24 cellular contexts compared by ENCODE assay signal in genomic region chr14:20719777-20720176, GRCh38. TPM values are rescaled to one million over a fixed set of nuclear protein-coding genes. Genes with fewer than 3 reads are reported as not detected.
A peak's percentile ranks its signal among the peaks of the same experiment; 100 is the strongest.
DNase-seq lines count a peak whose midpoint lies in the region; ATAC-seq and TF ChIP-seq lines count a peak whose summit lies in the region.
"Had no signal": no experiment of that assay in that cellular context is flagged by ENCODE, and none has a peak within 500 bp of the region (broad histone marks: within the 10 kb centered on the region; RNA-seq: fewer than 3 reads in every experiment).

No MANE protein-coding gene starts in this region.

- no peak overlapping the region for H3K4me3 Mint-ChIP-seq in dendritic cell treated with granulocyte-macrophage colony-stimulating factor and Interleukin-4, amounts not matched to agents 40 ng/mL and 50 ng/mL, for 4 days
- no peak overlapping the region for H3K4me3 Mint-ChIP-seq in mesothelial cell of epicardium
- no peak overlapping the region for H3K4me3 Mint-ChIP-seq in activated CD8-positive, alpha-beta T cell treated with anti-CD3 and anti-CD28 coated beads, Interleukin-2, amount 10 ng/mL, durations not matched to agents 7 days and 5 days
- no peak overlapping the region for H3K4me3 Mint-ChIP-seq in activated T-helper 2 cell treated with anti-CD3 and anti-CD28 coated beads, Interferon-gamma antibody, Interleukin-2, Interleukin-4, amounts not matched to agents 10 μg/mL and 5 μg/mL and 100 μg/mL, durations not matched to agents 14 hours and 24 hours and 36 hours (ENCODE audit: low read depth)
- H3K4me3 Mint-ChIP-seq: activated naive CD4-positive, alpha-beta T cell treated with anti-CD3 and anti-CD28 coated beads for 36 hours; stimulated activated effector memory CD8-positive, alpha-beta T cell treated with anti-CD3 and anti-CD28 coated beads, Interleukin-12 subunit alpha, Interleukin-12 subunit beta, amount 100 ng/mL, for 72 hours; T-helper 1 cell treated with Interleukin-12 subunit alpha and Interleukin-12 subunit beta and Interleukin-4 antibody, amounts not matched to agents 30 μg/mL and 1 μg/mL, for 36 hours had no signal

- 32 to 44% methylated on average over 4 of the region's 4 CpGs for WGBS in transverse colon (ENCODE audit: low coverage in 1 of 2), 2 donors

- intact Hi-C loops in dendritic cell treated with granulocyte-macrophage colony-stimulating factor and Interleukin-4, amounts not matched to agents 40 ng/mL and 50 ng/mL, for 4 days (cut with micrococcal nuclease) = loop anchor here (5.0 kb wide), 1 partner anchor 63 kb away; the partner anchor contains the start of gene RNASE6
- intact Hi-C loops in transverse colon (cut with DNase I; ENCODE audit: low total_unique reads) = no loop called here
- intact Hi-C loops in activated T-helper 2 cell treated with anti-CD3 and anti-CD28 coated beads, Interferon-gamma antibody, Interleukin-2, Interleukin-4, amounts not matched to agents 10 μg/mL and 5 μg/mL and 100 μg/mL, durations not matched to agents 14 hours and 24 hours and 36 hours (cut with micrococcal nuclease) = no loop called here

- H3K4me1 Mint-ChIP-seq in dendritic cell treated with granulocyte-macrophage colony-stimulating factor and Interleukin-4, amounts not matched to agents 40 ng/mL and 50 ng/mL, for 4 days (ENCODE audit: low read depth) = peaks cover 70% of the 10 kb centered on the region
- H3K4me1 Mint-ChIP-seq in mesothelial cell of epicardium = peaks cover 8% of the 10 kb centered on the region
- no peaks in the 10 kb centered on the region for H3K4me1 Mint-ChIP-seq in activated CD8-positive, alpha-beta T cell treated with anti-CD3 and anti-CD28 coated beads, Interleukin-2, amount 10 ng/mL, durations not matched to agents 7 days and 5 days (ENCODE audit: low read depth)
- peaks cover 7% of the 10 kb centered on the region for H3K4me1 Mint-ChIP-seq in activated T-helper 2 cell treated with anti-CD3 and anti-CD28 coated beads, Interferon-gamma antibody, Interleukin-2, Interleukin-4, amounts not matched to agents 10 μg/mL and 5 μg/mL and 100 μg/mL, durations not matched to agents 14 hours and 24 hours and 36 hours (ENCODE audit: low read depth)

- peaks cover 0 to 21% (median 4%) of the 10 kb centered on the region in 4 donors for H3K4me1 ChIP-seq in transverse colon
- H3K4me1 ChIP-seq: SJSA1 had no signal

- no peaks in the 10 kb centered on the region for H3K9me3 ChIP-seq in transverse colon
- H3K9me3 ChIP-seq: SJSA1 had no signal

- peak overlapping the region in 1 of 4 donors; percentile 11 for H3K4me3 ChIP-seq in transverse colon
- H3K4me3 ChIP-seq: SJSA1 had no signal

- CTCF ChIA-PET in activated CD8-positive, alpha-beta T cell treated with anti-CD3 and anti-CD28 coated beads, Interleukin-2, amount 10 ng/mL, durations not matched to agents 7 days and 5 days (lab: Charles Lee) = interaction anchor here (0.7 kb wide), 1 partner anchor 27 kb away, joined by 3 read pairs; no protein-coding TSS in a partner anchor

- no peaks in the 10 kb centered on the region for H3K36me3 ChIP-seq in transverse colon
- H3K36me3 ChIP-seq: SJSA1 had no signal

- H3K27ac Mint-ChIP-seq in dendritic cell treated with granulocyte-macrophage colony-stimulating factor and Interleukin-4, amounts not matched to agents 40 ng/mL and 50 ng/mL, for 4 days = peak overlapping the region; percentile 79
- peak overlapping the region; percentile 40 for H3K27ac Mint-ChIP-seq in mesothelial cell of epicardium
- H3K27ac Mint-ChIP-seq in activated CD8-positive, alpha-beta T cell treated with anti-CD3 and anti-CD28 coated beads, Interleukin-2, amount 10 ng/mL, durations not matched to agents 7 days and 5 days = no peak overlapping the region
- no peak overlapping the region for H3K27ac Mint-ChIP-seq in activated T-helper 2 cell treated with anti-CD3 and anti-CD28 coated beads, Interferon-gamma antibody, Interleukin-2, Interleukin-4, amounts not matched to agents 10 μg/mL and 5 μg/mL and 100 μg/mL, durations not matched to agents 14 hours and 24 hours and 36 hours
- H3K27ac Mint-ChIP-seq: activated naive CD4-positive, alpha-beta T cell treated with anti-CD3 and anti-CD28 coated beads for 36 hours; stimulated activated effector memory CD8-positive, alpha-beta T cell treated with anti-CD3 and anti-CD28 coated beads, Interleukin-12 subunit alpha, Interleukin-12 subunit beta, amount 100 ng/mL, for 72 hours; T-helper 1 cell treated with Interleukin-12 subunit alpha and Interleukin-12 subunit beta and Interleukin-4 antibody, amounts not matched to agents 30 μg/mL and 1 μg/mL, for 36 hours had no signal

- peaks cover 14% of the 10 kb centered on the region for H3K27me3 Mint-ChIP-seq in dendritic cell treated with granulocyte-macrophage colony-stimulating factor and Interleukin-4, amounts not matched to agents 40 ng/mL and 50 ng/mL, for 4 days
- H3K27me3 Mint-ChIP-seq in mesothelial cell of epicardium (ENCODE audit: low read depth) = peaks cover 8% of the 10 kb centered on the region
- peaks cover 17% of the 10 kb centered on the region for H3K27me3 Mint-ChIP-seq in activated CD8-positive, alpha-beta T cell treated with anti-CD3 and anti-CD28 coated beads, Interleukin-2, amount 10 ng/mL, durations not matched to agents 7 days and 5 days (ENCODE audit: low read depth)
- peaks cover 13% of the 10 kb centered on the region for H3K27me3 Mint-ChIP-seq in activated T-helper 2 cell treated with anti-CD3 and anti-CD28 coated beads, Interferon-gamma antibody, Interleukin-2, Interleukin-4, amounts not matched to agents 10 μg/mL and 5 μg/mL and 100 μg/mL, durations not matched to agents 14 hours and 24 hours and 36 hours (ENCODE audit: low read depth)

- POLR2A ChIA-PET in activated CD8-positive, alpha-beta T cell treated with anti-CD3 and anti-CD28 coated beads, Interleukin-2, amount 10 ng/mL, durations not matched to agents 7 days and 5 days (lab: Charles Lee) = no interaction called here

- in situ Hi-C loops in transverse colon (cut with MboI; ENCODE audit: low pct_ligation_motif_present in 1 of 4, low pct_unique_long_range_greater_than_20kb in 1 of 4, low sequenced_read_pairs in 3 of 4) = no loop called here

- no peaks in the 10 kb centered on the region for H3K36me3 Mint-ChIP-seq in dendritic cell treated with granulocyte-macrophage colony-stimulating factor and Interleukin-4, amounts not matched to agents 40 ng/mL and 50 ng/mL, for 4 days (ENCODE audit: low read depth)
- peaks cover 4% of the 10 kb centered on the region for H3K36me3 Mint-ChIP-seq in mesothelial cell of epicardium
- no peaks in the 10 kb centered on the region for H3K36me3 Mint-ChIP-seq in activated CD8-positive, alpha-beta T cell treated with anti-CD3 and anti-CD28 coated beads, Interleukin-2, amount 10 ng/mL, durations not matched to agents 7 days and 5 days (ENCODE audit: low read depth)
- no peaks in the 10 kb centered on the region for H3K36me3 Mint-ChIP-seq in activated T-helper 2 cell treated with anti-CD3 and anti-CD28 coated beads, Interferon-gamma antibody, Interleukin-2, Interleukin-4, amounts not matched to agents 10 μg/mL and 5 μg/mL and 100 μg/mL, durations not matched to agents 14 hours and 24 hours and 36 hours (ENCODE audit: low read depth)
- H3K36me3 Mint-ChIP-seq: stimulated activated effector memory CD8-positive, alpha-beta T cell treated with anti-CD3 and anti-CD28 coated beads, Interleukin-12 subunit alpha, Interleukin-12 subunit beta, amount 100 ng/mL, for 72 hours had no signal

- TF ChIP-seq EP300 in transverse colon (IDR thresholded peaks at IDR 0.05; ENCODE audit: low read depth) = no peak

- peaks cover 5% of the 10 kb centered on the region for H3K27me3 ChIP-seq in transverse colon

- H3K9me3 Mint-ChIP-seq in dendritic cell treated with granulocyte-macrophage colony-stimulating factor and Interleukin-4, amounts not matched to agents 40 ng/mL and 50 ng/mL, for 4 days = no peaks in the 10 kb centered on the region
- H3K9me3 Mint-ChIP-seq in mesothelial cell of epicardium = peaks cover 10% of the 10 kb centered on the region
- H3K9me3 Mint-ChIP-seq in activated CD8-positive, alpha-beta T cell treated with anti-CD3 and anti-CD28 coated beads, Interleukin-2, amount 10 ng/mL, durations not matched to agents 7 days and 5 days (ENCODE audit: insufficient read depth) = no peaks in the 10 kb centered on the region
- H3K9me3 Mint-ChIP-seq in activated T-helper 2 cell treated with anti-CD3 and anti-CD28 coated beads, Interferon-gamma antibody, Interleukin-2, Interleukin-4, amounts not matched to agents 10 μg/mL and 5 μg/mL and 100 μg/mL, durations not matched to agents 14 hours and 24 hours and 36 hours = no peaks in the 10 kb centered on the region
- H3K9me3 Mint-ChIP-seq: activated naive CD4-positive, alpha-beta T cell treated with anti-CD3 and anti-CD28 coated beads for 36 hours; stimulated activated effector memory CD8-positive, alpha-beta T cell treated with anti-CD3 and anti-CD28 coated beads, Interleukin-12 subunit alpha, Interleukin-12 subunit beta, amount 100 ng/mL, for 72 hours; T-helper 1 cell treated with Interleukin-12 subunit alpha and Interleukin-12 subunit beta and Interleukin-4 antibody, amounts not matched to agents 30 μg/mL and 1 μg/mL, for 36 hours had no signal

- DNase-seq in LoVo (ENCODE audit: low spot score) (peak; percentile 67), mesothelial cell of epicardium (ENCODE audit: low spot score in 2 of 2, unreplicated experiment in 2 of 2) (no peak), transverse colon (peak; percentile 34), DMS153 treated with DMSO at 0.1 percent for 48 hours (lab: John Stamatoyannopoulos, UW; ENCODE audit: unreplicated experiment) (no peak), GM03348 (ENCODE audit: low spot score) (no peak)
- DNase-seq in activated CD8-positive, alpha-beta T cell treated with anti-CD3 and anti-CD28 coated beads, Interleukin-2, amount 10 ng/mL, durations not matched to agents 7 days and 5 days = no peak
- DNase-seq in activated T-helper 2 cell treated with anti-CD3 and anti-CD28 coated beads, Interferon-gamma antibody, Interleukin-2, Interleukin-4, amounts not matched to agents 10 μg/mL and 5 μg/mL and 100 μg/mL, durations not matched to agents 14 hours and 24 hours and 36 hours (ENCODE audit: low spot score) = no peak
- DNase-seq: activated CD4-positive, alpha-beta T cell treated with anti-CD3 and anti-CD28 coated beads, Interleukin-2, amount 50 U/mL, for 48 hours; activated naive CD4-positive, alpha-beta T cell treated with anti-CD3 and anti-CD28 coated beads for 36 hours; anterior cingulate cortex; foreskin melanocyte; GDM1; NCI-H1417; NCI-H524 treated with DMSO at 0.1 percent for 48 hours; right cardiac atrium; trophoblast cell had no signal

- peak overlapping the region; percentile 66 to 81 (median 73) for H3K27ac ChIP-seq in transverse colon
- H3K27ac ChIP-seq: SJSA1 had no signal

- no peak for ATAC-seq in activated CD8-positive, alpha-beta T cell treated with anti-CD3 and anti-CD28 coated beads, Interleukin-2, amount 10 ng/mL, durations not matched to agents 7 days and 5 days
- ATAC-seq: right cardiac atrium; stimulated activated effector memory CD8-positive, alpha-beta T cell treated with anti-CD3 and anti-CD28 coated beads, Interleukin-12 subunit alpha, Interleukin-12 subunit beta, amount 100 ng/mL, for 72 hours had no signal

- TF ChIP-seq POLR2A in transverse colon (IDR thresholded peaks at IDR 0.05) = no peak

- TF ChIP-seq CTCF in mesothelial cell of epicardium (IDR thresholded peaks at IDR 0.05; ENCODE audit: unreplicated experiment) (no peak), transverse colon (IDR thresholded peaks at IDR 0.05) (no peak)

RNA-seq across cellular contexts. Expression of gene EDDM3A, which starts 25.9 kb away (rescaled TPM):
- total RNA-seq in mesothelial cell of epicardium (not detected in 3 replicates), transverse colon (not detected)
- total RNA-seq in activated CD8-positive, alpha-beta T cell treated with anti-CD3 and anti-CD28 coated beads, Interleukin-2, amount 10 ng/mL, durations not matched to agents 7 days and 5 days = not detected
- total RNA-seq in activated T-helper 2 cell treated with anti-CD3 and anti-CD28 coated beads, Interferon-gamma antibody, Interleukin-2, Interleukin-4, amounts not matched to agents 10 μg/mL and 5 μg/mL and 100 μg/mL, durations not matched to agents 14 hours and 24 hours and 36 hours = not detected in 2 replicates
- total RNA-seq: activated naive CD4-positive, alpha-beta T cell treated with anti-CD3 and anti-CD28 coated beads for 36 hours; H4; LHCN-M2; mononuclear cell; OCI-LY7; right cardiac atrium; SJSA1 had no signal

RNA-seq across cellular contexts. Expression of gene ANG, which starts 31.2 kb away (rescaled TPM):
- total RNA-seq in mesothelial cell of epicardium = 3.7 to 5.4 TPM (median 3.8 TPM) in 3 replicates
- 10 to 100 TPM; 10.5 to 37.1 (median 25.7) TPM for total RNA-seq in transverse colon
- total RNA-seq in activated CD8-positive, alpha-beta T cell treated with anti-CD3 and anti-CD28 coated beads, Interleukin-2, amount 10 ng/mL, durations not matched to agents 7 days and 5 days = 1 to 10 TPM; 1.1 to 1.4 TPM
- total RNA-seq in activated T-helper 2 cell treated with anti-CD3 and anti-CD28 coated beads, Interferon-gamma antibody, Interleukin-2, Interleukin-4, amounts not matched to agents 10 μg/mL and 5 μg/mL and 100 μg/mL, durations not matched to agents 14 hours and 24 hours and 36 hours = 0.68 and 0.92 TPM in 2 replicates
- total RNA-seq: OCI-LY7 had no signal

RNA-seq across cellular contexts. Expression of gene RNASE4, which starts 35.4 kb away (rescaled TPM):
- total RNA-seq in mesothelial cell of epicardium (4.6 to 6.2 TPM (median 5.3 TPM) in 3 replicates), transverse colon (10 to 100 TPM; 24.7 to 78.9 (median 76.5) TPM)
- 1 to 10 TPM in 1 of 2 experiments, under 1 TPM in 1; 0.63 to 1.6 TPM for total RNA-seq in activated CD8-positive, alpha-beta T cell treated with anti-CD3 and anti-CD28 coated beads, Interleukin-2, amount 10 ng/mL, durations not matched to agents 7 days and 5 days
- total RNA-seq in activated T-helper 2 cell treated with anti-CD3 and anti-CD28 coated beads, Interferon-gamma antibody, Interleukin-2, Interleukin-4, amounts not matched to agents 10 μg/mL and 5 μg/mL and 100 μg/mL, durations not matched to agents 14 hours and 24 hours and 36 hours = 0.73 and 1.1 TPM in 2 replicates
- total RNA-seq: OCI-LY7 had no signal

RNA-seq across cellular contexts. Expression of gene EDDM3B, which starts 48.4 kb away (rescaled TPM):
- total RNA-seq in mesothelial cell of epicardium = not detected in 3 replicates
- total RNA-seq in transverse colon = not detected
- total RNA-seq in activated CD8-positive, alpha-beta T cell treated with anti-CD3 and anti-CD28 coated beads, Interleukin-2, amount 10 ng/mL, durations not matched to agents 7 days and 5 days = not detected
- total RNA-seq in activated T-helper 2 cell treated with anti-CD3 and anti-CD28 coated beads, Interferon-gamma antibody, Interleukin-2, Interleukin-4, amounts not matched to agents 10 μg/mL and 5 μg/mL and 100 μg/mL, durations not matched to agents 14 hours and 24 hours and 36 hours = not detected in 2 replicates
- total RNA-seq: activated naive CD4-positive, alpha-beta T cell treated with anti-CD3 and anti-CD28 coated beads for 36 hours; H4; LHCN-M2; mononuclear cell; OCI-LY7; right cardiac atrium; SJSA1 had no signal

Comparison
In these comparisons a context has a peak if more than half of its experiments do, and no peak if none do; other contexts are left out.
1. DNase-seq: peak in LoVo (single experiment) and transverse colon (single experiment); none in mesothelial cell of epicardium (0 of 2), DMS153 treated with DMSO at 0.1 percent for 48 hours (single experiment), activated CD8-positive, alpha-beta T cell treated with anti-CD3 and anti-CD28 coated beads, Interleukin-2, amount 10 ng/mL, durations not matched to agents 7 days and 5 days (single experiment), activated T-helper 2 cell treated with anti-CD3 and anti-CD28 coated beads, Interferon-gamma antibody, Interleukin-2, Interleukin-4, amounts not matched to agents 10 μg/mL and 5 μg/mL and 100 μg/mL, durations not matched to agents 14 hours and 24 hours and 36 hours (single experiment) and GM03348 (single experiment).
2. H3K27ac Mint-ChIP-seq: peak in dendritic cell treated with granulocyte-macrophage colony-stimulating factor and Interleukin-4, amounts not matched to agents 40 ng/mL and 50 ng/mL, for 4 days (single experiment) and mesothelial cell of epicardium (single experiment); none in activated CD8-positive, alpha-beta T cell treated with anti-CD3 and anti-CD28 coated beads, Interleukin-2, amount 10 ng/mL, durations not matched to agents 7 days and 5 days (single experiment) and activated T-helper 2 cell treated with anti-CD3 and anti-CD28 coated beads, Interferon-gamma antibody, Interleukin-2, Interleukin-4, amounts not matched to agents 10 μg/mL and 5 μg/mL and 100 μg/mL, durations not matched to agents 14 hours and 24 hours and 36 hours (single experiment).